Comparison of ENCODE assay signal across 8 cellular contexts in genomic region chr5:2038337-2039179, GRCh38.
DNase-seq lines count a peak whose midpoint lies in the region; ATAC-seq, FAIRE-seq and TF ChIP-seq lines count a peak whose summit lies in the region.

No MANE protein-coding gene starts in this region.

- H3K4me3 ChIP-seq in WERI-Rb-1 (ENCODE audit: low read depth, low read length) (peak overlapping the region; percentile 34), bronchial epithelial cell (ENCODE audit: low read depth, low read length) (peak overlapping the region; percentile 28), keratinocyte (ENCODE audit: control insufficient read depth in 2 of 3, extremely low read depth in 1 of 3, insufficient read depth in 2 of 3, low read depth in 1 of 3, low read length in 3 of 3) (peak overlapping the region; percentile 26 to 57 (median 54))

- H4K20me1 ChIP-seq in keratinocyte (ENCODE audit: control insufficient read depth, extremely low read depth, insufficient read depth, low read length) = no peaks in the 10 kb centered on the region

- H3K36me3 ChIP-seq in WERI-Rb-1 (no peaks in the 10 kb centered on the region), bronchial epithelial cell (ENCODE audit: control insufficient read depth, insufficient read depth, low read length) (no peaks in the 10 kb centered on the region), keratinocyte (ENCODE audit: control insufficient read depth in 2 of 2, extremely low read depth in 1 of 2, insufficient read depth in 2 of 2, low read length in 2 of 2) (no peaks in the 10 kb centered on the region)

- peaks cover 94% of the 10 kb centered on the region for H3K27me3 ChIP-seq in WERI-Rb-1 (ENCODE audit: insufficient read depth, low read depth, severe bottlenecking)
- H3K27me3 ChIP-seq in bronchial epithelial cell (ENCODE audit: control insufficient read depth, insufficient read depth, low read length) = no peaks in the 10 kb centered on the region
- H3K27me3 ChIP-seq in keratinocyte (ENCODE audit: control insufficient read depth, extremely low read depth, insufficient read depth, low read length) = no peaks in the 10 kb centered on the region

- DNase-seq in GM12892 (ENCODE audit: insufficient read length) (peak; percentile 82), NCI-H1092 (lab: John Stamatoyannopoulos, UW) (peak; percentile 47), WERI-Rb-1 (peak; percentile 76), bronchial epithelial cell (ENCODE audit: low read depth) (no peak), keratinocyte (ENCODE audit: low read depth, low spot score) (no peak), ureter (ENCODE audit: low spot score) (no peak)
- DNase-seq in stimulated activated CD4-positive, alpha-beta T cell treated with anti-CD3 and anti-CD28 coated beads, Interleukin-1b, Interleukin-23, amount 100 ng/mL, for 48 hours = peak; percentile 55

- dilution Hi-C loops in keratinocyte (cut with MboI; ENCODE audit: extremely low pct_ligation_motif_present, low sequenced_read_pairs) = no loop called here

- no peak for TF ChIP-seq POLR2A in GM12892 (IDR thresholded peaks at IDR 0.05; ENCODE audit: low read depth, low read length)

- no peaks in the 10 kb centered on the region for H3K79me2 ChIP-seq in keratinocyte (ENCODE audit: control insufficient read depth, insufficient read depth, low read length)

- peak overlapping the region; percentile 82 for H3K4me2 ChIP-seq in keratinocyte (ENCODE audit: control insufficient read depth, extremely low read depth, insufficient read depth, low read depth, low read length)

- peak overlapping the region; percentile 71 for H2AFZ ChIP-seq in keratinocyte (ENCODE audit: control insufficient read depth, low read length)

- H3K9ac ChIP-seq in keratinocyte (ENCODE audit: control insufficient read depth, extremely low read depth, insufficient read depth, low read length) = peak overlapping the region; percentile 28

- H3K9me3 ChIP-seq in WERI-Rb-1 (ENCODE audit: severe bottlenecking) (peaks cover 2% of the 10 kb centered on the region), keratinocyte (ENCODE audit: control insufficient read depth, low read depth, low read length) (no peaks in the 10 kb centered on the region)

- FAIRE-seq in GM12892 (lab: Jason Lieb, UNC) (no peak), bronchial epithelial cell (lab: Jason Lieb, UNC) (no peak), keratinocyte (lab: Jason Lieb, UNC) (no peak)

- peak; percentile 94 for ATAC-seq in HG02571 (IDR thresholded peaks at IDR 0.05; ENCODE audit: unreplicated experiment)

- TF ChIP-seq CTCF in WERI-Rb-1 (IDR thresholded peaks at IDR 0.05; ENCODE audit: low read depth, low read length) (peak; percentile 87), bronchial epithelial cell (IDR thresholded peaks at IDR 0.05; ENCODE audit: insufficient read depth, low read length, severe bottlenecking) (peak; percentile 66), keratinocyte (optimal IDR thresholded peaks at IDR 0.05 in 1 of 3, IDR thresholded peaks at IDR 0.05 in 1 of 3, conservative IDR thresholded peaks at IDR 0.05 in 1 of 3; ENCODE audit: extremely low read depth in 1 of 3, insufficient read depth in 2 of 3, low read length in 3 of 3) (peak in 2 of 3 experiments; percentile 73 to 82)

- no peak overlapping the region for H3K27ac ChIP-seq in WERI-Rb-1
- no peak overlapping the region for H3K27ac ChIP-seq in keratinocyte (ENCODE audit: control insufficient read depth, insufficient read depth, low read length)

- H3K4me1 ChIP-seq in keratinocyte (ENCODE audit: control insufficient read depth, extremely low read depth, insufficient read depth, low read length) = peaks cover 7% of the 10 kb centered on the region

- H3K9me1 ChIP-seq in keratinocyte (ENCODE audit: control insufficient read depth, extremely low read depth, insufficient read depth, low read length) = no peaks in the 10 kb centered on the region

Comparison
In these comparisons a context has a peak if more than half of its experiments do, and no peak if none do; other contexts are left out.
1. DNase-seq: peak in GM12892 (single experiment), NCI-H1092 (single experiment), WERI-Rb-1 (single experiment) and stimulated activated CD4-positive, alpha-beta T cell treated with anti-CD3 and anti-CD28 coated beads, Interleukin-1b, Interleukin-23, amount 100 ng/mL, for 48 hours (single experiment); none in bronchial epithelial cell (single experiment), keratinocyte (single experiment) and ureter (single experiment).
2. Peak in every context shown above with its lines, with median percentiles within 50 percentile points of each other: H3K4me3 ChIP-seq and CTCF ChIP-seq.